8 cellular contexts compared by ENCODE assay signal in the genomic region with DNA sequence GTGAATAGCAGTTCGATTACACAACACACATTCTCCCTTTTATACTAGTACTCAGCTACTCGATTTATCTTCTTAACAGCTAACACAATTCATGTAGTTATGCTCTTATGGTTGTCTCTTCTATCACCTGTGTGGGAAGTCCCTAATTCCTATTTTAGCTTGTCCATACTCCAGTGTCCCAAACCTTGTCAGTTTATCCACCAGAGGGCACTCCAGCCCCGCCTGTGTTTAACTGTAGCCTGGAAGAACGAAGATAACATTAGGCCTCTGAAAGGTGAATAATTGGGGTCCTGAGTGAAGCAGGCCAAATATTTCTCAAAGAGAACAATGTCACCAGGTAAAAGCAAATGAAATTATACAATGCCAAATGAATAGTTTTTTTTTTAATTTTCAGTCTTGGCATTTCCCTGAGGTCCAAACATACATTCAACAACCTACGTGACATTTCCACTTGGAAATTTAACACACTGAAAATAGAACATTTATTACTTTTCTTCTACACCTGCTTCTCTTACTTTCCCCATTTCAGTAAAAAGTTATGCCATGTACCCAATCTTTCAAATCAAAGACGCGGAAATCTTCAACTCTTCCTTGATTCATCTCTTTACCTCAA.
A peak's percentile ranks its signal among the peaks of the same experiment; 100 is the strongest.
DNase-seq lines count a peak whose midpoint lies in the region; ATAC-seq, FAIRE-seq and TF ChIP-seq lines count a peak whose summit lies in the region.

No MANE protein-coding gene starts in this region.

- no peaks in the 10 kb centered on the region for H3K9me3 Mint-ChIP-seq in brain

- peak; percentile 93 for ATAC-seq in GM18909 (IDR thresholded peaks at IDR 0.05; ENCODE audit: poor library complexity, unreplicated experiment)
- peak; percentile 76 for ATAC-seq in HG03175 (IDR thresholded peaks at IDR 0.05; ENCODE audit: unreplicated experiment)

- H3K36me3 ChIP-seq in kidney (ENCODE audit: control insufficient read depth in 1 of 2, insufficient read depth in 2 of 2, low read length in 2 of 2) = no peaks in the 10 kb centered on the region
- no peaks in the 10 kb centered on the region for H3K36me3 ChIP-seq in thyroid gland

- H3K4me3 ChIP-seq in kidney (ENCODE audit: low read length in 2 of 2) = no peak overlapping the region
- no peak overlapping the region for H3K4me3 ChIP-seq in thyroid gland (replicated peaks in 1 of 3)

- peaks cover 3% of the 10 kb centered on the region for H3K27me3 Mint-ChIP-seq in brain

- no peak for TF ChIP-seq POLR2A in thyroid gland (IDR thresholded peaks at IDR 0.05)

- no peak overlapping the region for H3K27ac Mint-ChIP-seq in brain

- H3K4me1 Mint-ChIP-seq in brain = no peaks in the 10 kb centered on the region

- WGBS in thyroid gland, 2 donors = 41 to 44% methylated on average over 7 of the region's 7 CpGs

- H3K36me3 Mint-ChIP-seq in brain = no peaks in the 10 kb centered on the region

- H3K9ac ChIP-seq in kidney (ENCODE audit: low read length in 2 of 2) = no peak overlapping the region

- no peak for FAIRE-seq in kidney (lab: Jason Lieb, UNC)

- DNase-seq in DMS53 (lab: John Stamatoyannopoulos, UW) (peak; percentile 83), NCI-H748 treated with DMSO at 0.1 percent for 48 hours (lab: John Stamatoyannopoulos, UW) (peak; percentile 40), kidney (no peak), thyroid gland (peak; percentile 33 to 60)
- no peak for DNase-seq in effector CD4-positive, alpha-beta T cell

- TF ChIP-seq CTCF in brain (conservative IDR thresholded peaks at IDR 0.05) = peak; percentile 86 to 96
- peak; percentile 45 for TF ChIP-seq CTCF in kidney (IDR thresholded peaks at IDR 0.05; ENCODE audit: borderline replicate concordance, extremely low read depth, insufficient read depth)
- peak in 4 of 6 experiments; percentile 33 to 81 (median 48) for TF ChIP-seq CTCF in thyroid gland (IDR thresholded peaks at IDR 0.05)

- no peak overlapping the region for H3K4me3 Mint-ChIP-seq in brain

- no peak overlapping the region for H3K27ac ChIP-seq in kidney (ENCODE audit: low read depth in 2 of 2, low read length in 2 of 2)
- no peak overlapping the region for H3K27ac ChIP-seq in thyroid gland

- no peaks in the 10 kb centered on the region for H3K27me3 ChIP-seq in thyroid gland

- H3K4me1 ChIP-seq in kidney (ENCODE audit: control insufficient read depth in 1 of 2, insufficient read depth in 1 of 2, low read depth in 1 of 2, low read length in 2 of 2) (no peaks in the 10 kb centered on the region), thyroid gland (no peaks in the 10 kb centered on the region)

- no peaks in the 10 kb centered on the region for H3K9me3 ChIP-seq in kidney (ENCODE audit: control insufficient read depth in 1 of 2, low read length in 2 of 2)
- H3K9me3 ChIP-seq in thyroid gland = no peaks in the 10 kb centered on the region

- intact Hi-C loops in kidney (cut with DNase I) (no loop called here), thyroid gland (cut with DNase I) (no loop called here)

Comparison
In these comparisons a context has a peak if more than half of its experiments do, and no peak if none do; other contexts are left out.
1. DNase-seq: peak in DMS53 (single experiment), NCI-H748 treated with DMSO at 0.1 percent for 48 hours (single experiment) and thyroid gland (2 of 2); none in kidney (single experiment) and effector CD4-positive, alpha-beta T cell (single experiment).
2. Peak in every context shown above with its lines, with median percentiles within 50 percentile points of each other: CTCF ChIP-seq.